ENCODE assay signal across 9 cellular contexts in the genomic region with DNA sequence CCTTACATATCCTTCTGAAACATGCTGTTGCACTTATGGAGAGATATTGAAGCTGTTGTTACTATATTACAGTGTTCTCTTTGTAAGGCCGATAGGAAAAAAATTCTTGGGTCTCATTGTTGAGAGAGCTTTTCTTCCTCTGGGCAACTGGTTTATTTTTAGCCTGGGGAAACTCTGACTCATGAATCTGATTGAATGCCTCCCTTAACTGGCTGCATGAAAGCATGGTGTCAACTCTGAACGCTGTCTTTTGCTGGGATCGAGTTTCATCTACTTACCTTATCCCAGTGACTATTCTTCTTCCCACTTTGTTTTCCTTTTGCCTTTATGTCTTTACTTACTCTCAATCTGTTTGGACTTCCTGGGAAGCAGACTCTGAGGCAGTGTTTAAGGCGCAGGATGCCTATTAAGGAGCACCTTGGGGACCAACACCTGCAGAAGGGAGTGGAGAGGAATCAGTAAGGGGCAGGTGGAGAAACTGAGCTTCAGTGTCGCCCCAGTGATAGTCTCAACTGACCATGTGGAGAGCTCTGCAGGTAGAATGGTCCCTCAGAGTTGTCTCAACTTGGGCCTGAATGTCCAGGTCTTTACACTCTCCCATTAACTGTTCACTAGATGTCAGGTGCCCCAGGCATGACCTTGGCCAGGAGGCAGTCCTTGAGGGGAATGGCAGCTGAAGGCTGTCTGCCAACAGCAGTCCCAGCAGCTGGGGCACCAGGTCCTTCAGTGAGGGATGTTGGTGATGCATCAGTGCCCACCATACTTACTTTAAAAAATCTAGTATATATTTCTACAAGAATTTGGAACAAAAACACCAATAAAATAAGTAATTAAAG.
A peak's percentile ranks its signal among the peaks of the same experiment; 100 is the strongest.
DNase-seq lines count a peak whose midpoint lies in the region; ATAC-seq, FAIRE-seq and TF ChIP-seq lines count a peak whose summit lies in the region.
"Had no signal": no experiment of that assay in that cellular context is flagged by ENCODE, and none has a peak within 500 bp of the region (broad histone marks: within the 10 kb centered on the region; RNA-seq: fewer than 3 reads in every experiment).

No MANE protein-coding gene starts in this region.

- intact Hi-C loops in A673 (cut with micrococcal nuclease; ENCODE audit: unreplicated experiment) (no loop called here), aorta (cut with DNase I) (no loop called here)
- intact Hi-C loops in activated T-helper 2 cell treated with anti-CD3 and anti-CD28 coated beads, Interferon-gamma antibody, Interleukin-2, Interleukin-4, amounts not matched to agents 10 μg/mL and 5 μg/mL and 100 μg/mL, durations not matched to agents 14 hours and 24 hours and 36 hours (cut with micrococcal nuclease): no loop called here

- H3K27me3 Mint-ChIP-seq in activated T-helper 2 cell treated with anti-CD3 and anti-CD28 coated beads, Interferon-gamma antibody, Interleukin-2, Interleukin-4, amounts not matched to agents 10 μg/mL and 5 μg/mL and 100 μg/mL, durations not matched to agents 14 hours and 24 hours and 36 hours (ENCODE audit: low read depth): peaks cover 2% of the 10 kb centered on the region
- H3K27me3 Mint-ChIP-seq: activated B cell treated with CpG ODN at 0.5 μM for 24 hours had no signal

- ATAC-seq in aorta (ENCODE audit: low FRiP score) (peak; percentile 78), HG03457 (IDR thresholded peaks at IDR 0.05; ENCODE audit: unreplicated experiment) (no peak)

- H3K9me3 ChIP-seq in A673 (ENCODE audit: low read depth, low read length, poor library complexity, severe bottlenecking) (no peaks in the 10 kb centered on the region), keratinocyte (ENCODE audit: control insufficient read depth, low read depth, low read length) (no peaks in the 10 kb centered on the region), aorta (ENCODE audit: control insufficient read depth, low read length) (no peaks in the 10 kb centered on the region)

- peak overlapping the region; percentile 9 for H3K4me2 ChIP-seq in keratinocyte (ENCODE audit: control insufficient read depth, extremely low read depth, insufficient read depth, low read depth, low read length)

- POLR2A ChIA-PET in A673 (lab: Charles Lee; ENCODE audit: low non-redundant PET): no interaction called here

- no peaks in the 10 kb centered on the region for H3K4me1 Mint-ChIP-seq in activated T-helper 2 cell treated with anti-CD3 and anti-CD28 coated beads, Interferon-gamma antibody, Interleukin-2, Interleukin-4, amounts not matched to agents 10 μg/mL and 5 μg/mL and 100 μg/mL, durations not matched to agents 14 hours and 24 hours and 36 hours (ENCODE audit: low read depth)

- H2AFZ ChIP-seq in keratinocyte (ENCODE audit: control insufficient read depth, low read length): no peak overlapping the region

- CTCF ChIA-PET in A673 (lab: Charles Lee): no interaction called here

- dilution Hi-C loops in keratinocyte (cut with MboI; ENCODE audit: extremely low pct_ligation_motif_present, low sequenced_read_pairs): no loop called here

- no peak overlapping the region for H3K4me3 Mint-ChIP-seq in activated T-helper 2 cell treated with anti-CD3 and anti-CD28 coated beads, Interferon-gamma antibody, Interleukin-2, Interleukin-4, amounts not matched to agents 10 μg/mL and 5 μg/mL and 100 μg/mL, durations not matched to agents 14 hours and 24 hours and 36 hours (ENCODE audit: low read depth)
- H3K4me3 Mint-ChIP-seq: activated B cell treated with CpG ODN at 0.5 μM for 24 hours had no signal

- no TSS peak for BruUV-seq in A673 (replicated peaks; lab: Mats Ljungman, UMichigan)

- no peak overlapping the region for H3K27ac ChIP-seq in A673 (ENCODE audit: low read depth, low read length, poor library complexity, severe bottlenecking)
- no peak overlapping the region for H3K27ac ChIP-seq in keratinocyte (ENCODE audit: control insufficient read depth, insufficient read depth, low read length)
- H3K27ac ChIP-seq in aorta (ENCODE audit: low read depth in 1 of 2, low read length in 2 of 2): no peak overlapping the region

- H3K9ac ChIP-seq in keratinocyte (ENCODE audit: control insufficient read depth, extremely low read depth, insufficient read depth, low read length): no peak overlapping the region

- H3K9me1 ChIP-seq in keratinocyte (ENCODE audit: control insufficient read depth, extremely low read depth, insufficient read depth, low read length): no peaks in the 10 kb centered on the region

- no peak overlapping the region for H3K27ac Mint-ChIP-seq in activated T-helper 2 cell treated with anti-CD3 and anti-CD28 coated beads, Interferon-gamma antibody, Interleukin-2, Interleukin-4, amounts not matched to agents 10 μg/mL and 5 μg/mL and 100 μg/mL, durations not matched to agents 14 hours and 24 hours and 36 hours
- H3K27ac Mint-ChIP-seq: activated B cell treated with CpG ODN at 0.5 μM for 24 hours had no signal

- H4K20me1 ChIP-seq in keratinocyte (ENCODE audit: control insufficient read depth, extremely low read depth, insufficient read depth, low read length): no peaks in the 10 kb centered on the region

- H3K4me3 ChIP-seq in A673 (ENCODE audit: low read depth, low read length, poor library complexity, severe bottlenecking) (no peak overlapping the region), keratinocyte (ENCODE audit: control insufficient read depth in 2 of 3, extremely low read depth in 1 of 3, insufficient read depth in 2 of 3, low read depth in 1 of 3, low read length in 3 of 3) (no peak overlapping the region), aorta (ENCODE audit: low read length in 2 of 2) (no peak overlapping the region)

- no peaks in the 10 kb centered on the region for H3K36me3 Mint-ChIP-seq in activated T-helper 2 cell treated with anti-CD3 and anti-CD28 coated beads, Interferon-gamma antibody, Interleukin-2, Interleukin-4, amounts not matched to agents 10 μg/mL and 5 μg/mL and 100 μg/mL, durations not matched to agents 14 hours and 24 hours and 36 hours (ENCODE audit: low read depth)

- TF ChIP-seq CTCF in A673 (conservative IDR thresholded peaks at IDR 0.05; ENCODE audit: low read depth, low read length) (no peak), keratinocyte (optimal IDR thresholded peaks at IDR 0.05 in 1 of 3, IDR thresholded peaks at IDR 0.05 in 1 of 3, conservative IDR thresholded peaks at IDR 0.05 in 1 of 3; ENCODE audit: extremely low read depth in 1 of 3, insufficient read depth in 2 of 3, low read length in 3 of 3) (no peak)

- no peaks in the 10 kb centered on the region for H3K9me3 Mint-ChIP-seq in activated T-helper 2 cell treated with anti-CD3 and anti-CD28 coated beads, Interferon-gamma antibody, Interleukin-2, Interleukin-4, amounts not matched to agents 10 μg/mL and 5 μg/mL and 100 μg/mL, durations not matched to agents 14 hours and 24 hours and 36 hours
- H3K9me3 Mint-ChIP-seq: activated B cell treated with CpG ODN at 0.5 μM for 24 hours had no signal

- H3K36me3 ChIP-seq in A673 (ENCODE audit: insufficient read depth, low read length, poor library complexity, severe bottlenecking) (no peaks in the 10 kb centered on the region), keratinocyte (ENCODE audit: control insufficient read depth in 2 of 2, extremely low read depth in 1 of 2, insufficient read depth in 2 of 2, low read length in 2 of 2) (no peaks in the 10 kb centered on the region), aorta (ENCODE audit: control insufficient read depth in 1 of 2, insufficient read depth in 2 of 2, low read length in 1 of 2) (no peaks in the 10 kb centered on the region)

- H3K27me3 ChIP-seq in A673 (replicated peaks; ENCODE audit: insufficient read depth, low read depth, low read length, poor library complexity): no peaks in the 10 kb centered on the region
- H3K27me3 ChIP-seq in keratinocyte (ENCODE audit: control insufficient read depth, extremely low read depth, insufficient read depth, low read length): no peaks in the 10 kb centered on the region
- no peaks in the 10 kb centered on the region for H3K27me3 ChIP-seq in aorta (ENCODE audit: control insufficient read depth in 1 of 2, insufficient read depth in 2 of 2, low read length in 1 of 2)

- H3K4me1 ChIP-seq in A673 (ENCODE audit: insufficient read depth, low read length, poor library complexity, severe bottlenecking) (peaks cover 6% of the 10 kb centered on the region), keratinocyte (ENCODE audit: control insufficient read depth, extremely low read depth, insufficient read depth, low read length) (peaks cover 3% of the 10 kb centered on the region), aorta (ENCODE audit: control insufficient read depth in 1 of 2, insufficient read depth in 2 of 2, low read length in 2 of 2) (peaks cover 2 to 3% of the 10 kb centered on the region in 2 donors)

- DNase-seq in A673 (ENCODE audit: low spot score) (peak; percentile 71), LoVo (ENCODE audit: low spot score) (peak; percentile 12), brain pericyte (ENCODE audit: low read depth, low spot score) (peak; percentile 26), keratinocyte (ENCODE audit: low read depth, low spot score) (no peak), aorta (no peak), OCI-M2 (lab: John Stamatoyannopoulos, UW; ENCODE audit: unreplicated experiment) (no peak)
- DNase-seq in activated T-helper 2 cell treated with anti-CD3 and anti-CD28 coated beads, Interferon-gamma antibody, Interleukin-2, Interleukin-4, amounts not matched to agents 10 μg/mL and 5 μg/mL and 100 μg/mL, durations not matched to agents 14 hours and 24 hours and 36 hours (ENCODE audit: low spot score): no peak
- DNase-seq: activated B cell treated with CpG ODN at 0.5 μM for 24 hours had no signal

- 37 to 38% methylated on average over 5 of the region's 5 CpGs for WGBS in aorta, 2 donors

- no peak for FAIRE-seq in keratinocyte (lab: Jason Lieb, UNC)

- no peaks in the 10 kb centered on the region for H3K79me2 ChIP-seq in keratinocyte (ENCODE audit: control insufficient read depth, insufficient read depth, low read length)

Comparison
In these comparisons a context has a peak if more than half of its experiments do, and no peak if none do; other contexts are left out.
1. DNase-seq: peak in A673 (single experiment), LoVo (single experiment) and brain pericyte (single experiment); none in keratinocyte (single experiment), aorta (0 of 2), activated T-helper 2 cell treated with anti-CD3 and anti-CD28 coated beads, Interferon-gamma antibody, Interleukin-2, Interleukin-4, amounts not matched to agents 10 μg/mL and 5 μg/mL and 100 μg/mL, durations not matched to agents 14 hours and 24 hours and 36 hours (single experiment) and OCI-M2 (single experiment).